In genomic region chr5:31194458-31194808, GRCh38 we compare ENCODE assay signal across 10 cellular contexts. TPM values are rescaled to one million over a fixed set of nuclear protein-coding genes. Genes with fewer than 3 reads are reported as not detected.
DNase-seq lines count a peak whose midpoint lies in the region; ATAC-seq, FAIRE-seq and TF ChIP-seq lines count a peak whose summit lies in the region.
"Had no signal": no experiment of that assay in that cellular context is flagged by ENCODE, and none has a peak within 500 bp of the region (broad histone marks: within the 10 kb centered on the region; RNA-seq: fewer than 3 reads in every experiment).

No MANE protein-coding gene starts in this region.

- no peak for TF ChIP-seq CTCF in chondrocyte (IDR thresholded peaks at IDR 0.05)
- TF ChIP-seq CTCF in D721Med (IDR thresholded peaks at IDR 0.05; ENCODE audit: insufficient read depth, missing control alignments): no peak

- DNase-seq in HuH-7.5 (ENCODE audit: low spot score) (peak; percentile 8), chondrocyte (ENCODE audit: low spot score) (no peak), left lobe of liver (ENCODE audit: low spot score) (no peak), NCI-H1436 (lab: John Stamatoyannopoulos, UW) (no peak), D721Med (ENCODE audit: insufficient read length, low spot score) (no peak)
- DNase-seq in activated T-helper 2 cell treated with anti-CD3 and anti-CD28 coated beads, Interferon-gamma antibody, Interleukin-2, Interleukin-4, amounts not matched to agents 10 μg/mL and 5 μg/mL and 100 μg/mL, durations not matched to agents 14 hours and 24 hours and 36 hours (ENCODE audit: low spot score): no peak
- no peak for DNase-seq in activated T-helper 1 cell treated with anti-CD3 and anti-CD28 coated beads, Interleukin-12 subunit alpha, Interleukin-12 subunit beta, Interleukin-2, Interleukin-4 antibody, amounts not matched to agents 30 ng/mL and 10 ng/mL and 1 ng/mL, durations not matched to agents 14 hours and 24 hours and 36 hours (ENCODE audit: low spot score)
- DNase-seq: activated CD8-positive, alpha-beta T cell treated with anti-CD3 and anti-CD28 coated beads for 36 hours; NCI-H226 had no signal

- no peaks in the 10 kb centered on the region for H3K9me3 ChIP-seq in stomach smooth muscle (ENCODE audit: control insufficient read depth in 2 of 2, low read length in 2 of 2)

- no peak overlapping the region for H3K27ac ChIP-seq in stomach smooth muscle (ENCODE audit: low read length)

- no peak for FAIRE-seq in D721Med (lab: Jason Lieb, UNC)

- H3K36me3 ChIP-seq in stomach smooth muscle (ENCODE audit: control insufficient read depth in 2 of 2, insufficient read depth in 2 of 2, low read length in 2 of 2): no peaks in the 10 kb centered on the region

- peaks cover 57% of the 10 kb centered on the region for H3K4me1 Mint-ChIP-seq in chondrocyte (ENCODE audit: low read depth)
- H3K4me1 Mint-ChIP-seq in activated T-helper 2 cell treated with anti-CD3 and anti-CD28 coated beads, Interferon-gamma antibody, Interleukin-2, Interleukin-4, amounts not matched to agents 10 μg/mL and 5 μg/mL and 100 μg/mL, durations not matched to agents 14 hours and 24 hours and 36 hours (ENCODE audit: low read depth): no peaks in the 10 kb centered on the region
- H3K4me1 Mint-ChIP-seq in activated T-helper 1 cell treated with anti-CD3 and anti-CD28 coated beads, Interleukin-12 subunit alpha, Interleukin-12 subunit beta, Interleukin-2, Interleukin-4 antibody, amounts not matched to agents 30 ng/mL and 10 ng/mL and 1 ng/mL, durations not matched to agents 14 hours and 24 hours and 36 hours (ENCODE audit: low read depth): no peaks in the 10 kb centered on the region

- peak overlapping the region; percentile 92 for H3K27ac Mint-ChIP-seq in chondrocyte (ENCODE audit: unreplicated experiment)
- no peak overlapping the region for H3K27ac Mint-ChIP-seq in activated T-helper 2 cell treated with anti-CD3 and anti-CD28 coated beads, Interferon-gamma antibody, Interleukin-2, Interleukin-4, amounts not matched to agents 10 μg/mL and 5 μg/mL and 100 μg/mL, durations not matched to agents 14 hours and 24 hours and 36 hours
- no peak overlapping the region for H3K27ac Mint-ChIP-seq in activated T-helper 1 cell treated with anti-CD3 and anti-CD28 coated beads, Interleukin-12 subunit alpha, Interleukin-12 subunit beta, Interleukin-2, Interleukin-4 antibody, amounts not matched to agents 30 ng/mL and 10 ng/mL and 1 ng/mL, durations not matched to agents 14 hours and 24 hours and 36 hours
- H3K27ac Mint-ChIP-seq: activated CD8-positive, alpha-beta T cell treated with anti-CD3 and anti-CD28 coated beads for 36 hours had no signal

- peaks cover 14 to 24% of the 10 kb centered on the region in 2 donors for H3K27me3 ChIP-seq in stomach smooth muscle (ENCODE audit: control insufficient read depth in 1 of 2, insufficient read depth in 2 of 2, low read length in 2 of 2)

- no peaks in the 10 kb centered on the region for H3K36me3 Mint-ChIP-seq in chondrocyte (ENCODE audit: low read depth)
- no peaks in the 10 kb centered on the region for H3K36me3 Mint-ChIP-seq in activated T-helper 2 cell treated with anti-CD3 and anti-CD28 coated beads, Interferon-gamma antibody, Interleukin-2, Interleukin-4, amounts not matched to agents 10 μg/mL and 5 μg/mL and 100 μg/mL, durations not matched to agents 14 hours and 24 hours and 36 hours (ENCODE audit: low read depth)
- no peaks in the 10 kb centered on the region for H3K36me3 Mint-ChIP-seq in activated T-helper 1 cell treated with anti-CD3 and anti-CD28 coated beads, Interleukin-12 subunit alpha, Interleukin-12 subunit beta, Interleukin-2, Interleukin-4 antibody, amounts not matched to agents 30 ng/mL and 10 ng/mL and 1 ng/mL, durations not matched to agents 14 hours and 24 hours and 36 hours (ENCODE audit: low read depth)

- no peak overlapping the region for H3K9ac ChIP-seq in stomach smooth muscle (ENCODE audit: low read length in 2 of 2)

- peak overlapping the region; percentile 47 to 66 for H3K4me3 ChIP-seq in stomach smooth muscle (ENCODE audit: low read length in 2 of 2)

- no peaks in the 10 kb centered on the region for H3K9me3 Mint-ChIP-seq in chondrocyte (ENCODE audit: low read depth)
- no peaks in the 10 kb centered on the region for H3K9me3 Mint-ChIP-seq in activated T-helper 2 cell treated with anti-CD3 and anti-CD28 coated beads, Interferon-gamma antibody, Interleukin-2, Interleukin-4, amounts not matched to agents 10 μg/mL and 5 μg/mL and 100 μg/mL, durations not matched to agents 14 hours and 24 hours and 36 hours
- no peaks in the 10 kb centered on the region for H3K9me3 Mint-ChIP-seq in activated T-helper 1 cell treated with anti-CD3 and anti-CD28 coated beads, Interleukin-12 subunit alpha, Interleukin-12 subunit beta, Interleukin-2, Interleukin-4 antibody, amounts not matched to agents 30 ng/mL and 10 ng/mL and 1 ng/mL, durations not matched to agents 14 hours and 24 hours and 36 hours
- H3K9me3 Mint-ChIP-seq: activated CD8-positive, alpha-beta T cell treated with anti-CD3 and anti-CD28 coated beads for 36 hours had no signal

- peak overlapping the region; percentile 76 for H3K4me3 Mint-ChIP-seq in chondrocyte (ENCODE audit: unreplicated experiment)
- H3K4me3 Mint-ChIP-seq in activated T-helper 2 cell treated with anti-CD3 and anti-CD28 coated beads, Interferon-gamma antibody, Interleukin-2, Interleukin-4, amounts not matched to agents 10 μg/mL and 5 μg/mL and 100 μg/mL, durations not matched to agents 14 hours and 24 hours and 36 hours (ENCODE audit: low read depth): no peak overlapping the region
- H3K4me3 Mint-ChIP-seq in activated T-helper 1 cell treated with anti-CD3 and anti-CD28 coated beads, Interleukin-12 subunit alpha, Interleukin-12 subunit beta, Interleukin-2, Interleukin-4 antibody, amounts not matched to agents 30 ng/mL and 10 ng/mL and 1 ng/mL, durations not matched to agents 14 hours and 24 hours and 36 hours: no peak overlapping the region
- H3K4me3 Mint-ChIP-seq: activated CD8-positive, alpha-beta T cell treated with anti-CD3 and anti-CD28 coated beads for 36 hours had no signal

- no peaks in the 10 kb centered on the region for H3K27me3 Mint-ChIP-seq in chondrocyte (ENCODE audit: low read depth)
- peaks cover 36% of the 10 kb centered on the region for H3K27me3 Mint-ChIP-seq in activated T-helper 2 cell treated with anti-CD3 and anti-CD28 coated beads, Interferon-gamma antibody, Interleukin-2, Interleukin-4, amounts not matched to agents 10 μg/mL and 5 μg/mL and 100 μg/mL, durations not matched to agents 14 hours and 24 hours and 36 hours (ENCODE audit: low read depth)
- peaks cover 26% of the 10 kb centered on the region for H3K27me3 Mint-ChIP-seq in activated T-helper 1 cell treated with anti-CD3 and anti-CD28 coated beads, Interleukin-12 subunit alpha, Interleukin-12 subunit beta, Interleukin-2, Interleukin-4 antibody, amounts not matched to agents 30 ng/mL and 10 ng/mL and 1 ng/mL, durations not matched to agents 14 hours and 24 hours and 36 hours (ENCODE audit: insufficient read depth)

- peaks cover 5% of the 10 kb centered on the region for H3K4me1 ChIP-seq in stomach smooth muscle (ENCODE audit: control insufficient read depth, insufficient read depth, low read length)

- intact Hi-C loops in activated T-helper 2 cell treated with anti-CD3 and anti-CD28 coated beads, Interferon-gamma antibody, Interleukin-2, Interleukin-4, amounts not matched to agents 10 μg/mL and 5 μg/mL and 100 μg/mL, durations not matched to agents 14 hours and 24 hours and 36 hours (cut with micrococcal nuclease): no loop called here
- intact Hi-C loops in activated T-helper 1 cell treated with anti-CD3 and anti-CD28 coated beads, Interleukin-12 subunit alpha, Interleukin-12 subunit beta, Interleukin-2, Interleukin-4 antibody, amounts not matched to agents 30 ng/mL and 10 ng/mL and 1 ng/mL, durations not matched to agents 14 hours and 24 hours and 36 hours (cut with micrococcal nuclease): no loop called here

- peak; percentile 36 for ATAC-seq in left lobe of liver
- ATAC-seq: activated CD8-positive, alpha-beta T cell treated with anti-CD3 and anti-CD28 coated beads for 36 hours had no signal

RNA-seq across cellular contexts. Expression of gene CDH6, which starts 0.9 kb away (rescaled TPM):
- total RNA-seq in chondrocyte: 50.7 to 104 TPM (median 55.5 TPM) in 3 replicates
- 1.3 TPM for total RNA-seq in left lobe of liver
- total RNA-seq in activated T-helper 2 cell treated with anti-CD3 and anti-CD28 coated beads, Interferon-gamma antibody, Interleukin-2, Interleukin-4, amounts not matched to agents 10 μg/mL and 5 μg/mL and 100 μg/mL, durations not matched to agents 14 hours and 24 hours and 36 hours: not detected in 2 replicates
- not detected in 2 replicates for total RNA-seq in activated T-helper 1 cell treated with anti-CD3 and anti-CD28 coated beads, Interleukin-12 subunit alpha, Interleukin-12 subunit beta, Interleukin-2, Interleukin-4 antibody, amounts not matched to agents 30 ng/mL and 10 ng/mL and 1 ng/mL, durations not matched to agents 14 hours and 24 hours and 36 hours
- total RNA-seq: activated CD8-positive, alpha-beta T cell treated with anti-CD3 and anti-CD28 coated beads for 36 hours had no signal

Comparison
In these comparisons a context has a peak if more than half of its experiments do, and no peak if none do; other contexts are left out.
1. RNA of gene CDH6, which starts 0.9 kb away (total RNA-seq): 50.7 to 104 TPM in chondrocyte; 1.3 TPM in left lobe of liver (single experiment), not detected in activated T-helper 2 cell treated with anti-CD3 and anti-CD28 coated beads, Interferon-gamma antibody, Interleukin-2, Interleukin-4, amounts not matched to agents 10 μg/mL and 5 μg/mL and 100 μg/mL, durations not matched to agents 14 hours and 24 hours and 36 hours and not detected in activated T-helper 1 cell treated with anti-CD3 and anti-CD28 coated beads, Interleukin-12 subunit alpha, Interleukin-12 subunit beta, Interleukin-2, Interleukin-4 antibody, amounts not matched to agents 30 ng/mL and 10 ng/mL and 1 ng/mL, durations not matched to agents 14 hours and 24 hours and 36 hours; every median in the first group is over 10 times any median in the second.